Comparison of ENCODE assay signal across 17 cellular contexts in the genomic region with DNA sequence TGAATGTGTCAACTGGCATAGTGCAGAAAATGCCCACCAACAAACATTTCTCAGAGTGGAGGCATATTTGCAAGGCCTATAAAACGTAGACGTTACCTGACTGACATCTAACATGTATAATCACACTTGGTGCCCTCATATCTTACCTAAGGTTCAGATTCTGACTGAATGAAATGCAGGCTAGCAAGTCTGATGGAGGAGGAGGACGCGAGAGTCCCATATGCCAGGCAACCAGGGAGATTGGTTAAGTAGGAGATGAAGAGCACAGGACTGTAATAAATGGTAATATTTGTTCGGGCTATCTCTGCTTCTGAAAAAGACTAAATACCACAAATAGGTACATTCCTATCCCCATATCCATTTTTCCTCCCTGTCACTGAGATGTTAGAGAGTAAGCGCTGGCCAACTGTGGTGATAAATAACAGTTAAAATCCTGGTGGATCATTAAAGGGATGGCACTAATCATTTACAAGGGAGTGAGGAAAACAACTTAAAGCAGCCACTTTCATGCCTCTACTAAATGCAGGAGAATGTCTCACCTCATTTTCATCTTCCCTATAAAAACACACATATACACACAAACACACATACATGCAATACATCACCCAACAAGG.
DNase-seq lines count a peak whose midpoint lies in the region; ATAC-seq and TF ChIP-seq lines count a peak whose summit lies in the region.
"Had no signal": no experiment of that assay in that cellular context is flagged by ENCODE, and none has a peak within 500 bp of the region (broad histone marks: within the 10 kb centered on the region; RNA-seq: fewer than 3 reads in every experiment).

No MANE protein-coding gene starts in this region.

- H3K9me3 Mint-ChIP-seq in brain = peaks cover 0 to 3% (median 0%) of the 10 kb centered on the region in 5 experiments
- no peaks in the 10 kb centered on the region for H3K9me3 Mint-ChIP-seq in nephron
- H3K9me3 Mint-ChIP-seq: CD8-positive, alpha-beta memory T cell; HFFc6 had no signal

- H3K4me3 Mint-ChIP-seq in brain (no peak overlapping the region), nephron (no peak overlapping the region)
- H3K4me3 Mint-ChIP-seq: CD4-positive, CD25-positive, alpha-beta regulatory T cell; CD8-positive, alpha-beta memory T cell; HFFc6 had no signal

- peak; percentile 20 for DNase-seq in kidney glomerular epithelial cell (lab: John Stamatoyannopoulos, UW)
- DNase-seq in activated CD4-positive, alpha-beta T cell treated with anti-CD3 and anti-CD28 coated beads, Interleukin-2, amount 50 U/mL, for 4 hours = no peak
- DNase-seq: BE2C; CD4-positive, CD25-positive, alpha-beta regulatory T cell; CD8-positive, alpha-beta memory T cell; COR-L47; DMS 273 treated with DMSO at 0.1 percent for 48 hours; GDM1; GOT3; H7; HFFc6; IMR-90 had no signal

- H3K4me1 Mint-ChIP-seq in brain = peaks cover 34% of the 10 kb centered on the region
- H3K4me1 Mint-ChIP-seq in nephron = peaks cover 6% of the 10 kb centered on the region
- H3K4me1 Mint-ChIP-seq: CD4-positive, CD25-positive, alpha-beta regulatory T cell; CD8-positive, alpha-beta memory T cell had no signal

- no peaks in the 10 kb centered on the region for H3K36me3 Mint-ChIP-seq in brain
- H3K36me3 Mint-ChIP-seq in nephron (ENCODE audit: low read depth) = no peaks in the 10 kb centered on the region
- H3K36me3 Mint-ChIP-seq: CD4-positive, CD25-positive, alpha-beta regulatory T cell had no signal

- H3K27me3 Mint-ChIP-seq in brain (no peaks in the 10 kb centered on the region), nephron (ENCODE audit: low read depth) (peaks cover 4% of the 10 kb centered on the region)

- TF ChIP-seq CTCF in brain (conservative IDR thresholded peaks at IDR 0.05) (no peak), nephron (IDR thresholded peaks at IDR 0.05; ENCODE audit: unreplicated experiment in 3 of 3) (no peak)

- ATAC-seq in GM18520 (IDR thresholded peaks at IDR 0.05; ENCODE audit: unreplicated experiment) (no peak), SK-N-SH treated with all-trans-retinoic acid at 6 μM for 48 hours (no peak)
- ATAC-seq: HCT116 had no signal

- H3K27ac Mint-ChIP-seq in brain (peak overlapping the region in 4 of 5 experiments; percentile 68 to 85 (median 80)), nephron (peak overlapping the region; percentile 37 to 58 (median 41))
- H3K27ac Mint-ChIP-seq: CD4-positive, CD25-positive, alpha-beta regulatory T cell; CD8-positive, alpha-beta memory T cell; HFFc6 had no signal

TF ChIP-seq in SK-N-SH treated with all-trans-retinoic acid at 6 μM for 48 hours, 23 proteins besides CTCF, POLR2A, EP300 and RAD21:
- TF ChIP-seq ZNF70 (CRISPR knock-in tag; IDR thresholded peaks at IDR 0.05) = no peak
- no peak for TF ChIP-seq RARB (CRISPR knock-in tag; IDR thresholded peaks at IDR 0.05)
- no peak for TF ChIP-seq PPARA (CRISPR knock-in tag; IDR thresholded peaks at IDR 0.05; ENCODE audit: borderline replicate concordance)
- no peak for TF ChIP-seq BACH2 (CRISPR knock-in tag; IDR thresholded peaks at IDR 0.05; ENCODE audit: borderline replicate concordance)
- no peak for TF ChIP-seq ESRRG (CRISPR knock-in tag; IDR thresholded peaks at IDR 0.05)
- TF ChIP-seq ISL1 (CRISPR knock-in tag; IDR thresholded peaks at IDR 0.05) = no peak
